20 cellular contexts compared by ENCODE assay signal in genomic region chr6:24838081-24838480, GRCh38. TPM values are rescaled to one million over a fixed set of nuclear protein-coding genes. Genes with fewer than 3 reads are reported as not detected.
DNase-seq lines count a peak whose midpoint lies in the region; ATAC-seq and TF ChIP-seq lines count a peak whose summit lies in the region.
"Had no signal": no experiment of that assay in that cellular context is flagged by ENCODE, and none has a peak within 500 bp of the region (broad histone marks: within the 10 kb centered on the region; RNA-seq: fewer than 3 reads in every experiment).

No MANE protein-coding gene starts in this region.

- no peak for TF ChIP-seq CTCF in WTC11 (IDR thresholded peaks at IDR 0.05)
- no peak for TF ChIP-seq CTCF in fibroblast of the aortic adventitia (IDR thresholded peaks at IDR 0.05; ENCODE audit: insufficient read depth, low read length)

- CTCF ChIA-PET in WTC11 (lab: Charles Lee), result no interaction called here

- peak overlapping the region; percentile 53; the same call in 1 of the 2 replicates for H3K27ac Mint-ChIP-seq in WTC11
- H3K27ac Mint-ChIP-seq: activated T-helper 2 cell treated with anti-CD3 and anti-CD28 coated beads, Interferon-gamma antibody, Interleukin-2, Interleukin-4, amounts not matched to agents 10 μg/mL and 5 μg/mL and 100 μg/mL, durations not matched to agents 14 hours and 24 hours and 36 hours had no signal

- ATAC-seq in left ventricle myocardium superior (peak; percentile 51), WTC11 (no peak), HG03039 (IDR thresholded peaks at IDR 0.05; ENCODE audit: unreplicated experiment) (no peak)
- ATAC-seq: mucosa of descending colon had no signal

- peaks cover 3% of the 10 kb centered on the region; the same call in 1 of the 2 replicates for H3K9me3 Mint-ChIP-seq in WTC11

- no peaks in the 10 kb centered on the region for H3K4me1 Mint-ChIP-seq in WTC11

- H3K4me3 ChIP-seq in fibroblast of the aortic adventitia (ENCODE audit: low read depth, low read length), result no peak overlapping the region
- H3K4me3 ChIP-seq: mucosa of descending colon, right atrium auricular region had no signal

- H3K27me3 Mint-ChIP-seq in WTC11 (ENCODE audit: low read depth), result no peaks in the 10 kb centered on the region

- DNase-seq in left ventricle myocardium superior (no peak), cardiac septum (ENCODE audit: low spot score) (no peak), WTC11 (ENCODE audit: low spot score) (no peak), fibroblast of the aortic adventitia (ENCODE audit: low read depth) (peak; percentile 12), DMS 273 treated with DMSO at 0.1 percent for 48 hours (lab: John Stamatoyannopoulos, UW) (no peak), GM19240 (ENCODE audit: insufficient read length, low spot score) (no peak)
- DNase-seq: activated CD4-positive, alpha-beta T cell treated with anti-CD3 and anti-CD28 coated beads, Interleukin-2, amount 50 U/mL, for 48 hours; anterior cingulate cortex; mucosa of descending colon; NCI-H1092 treated with DMSO at 0.1 percent for 48 hours; NCI-H2081 treated with DMSO at 0.1 percent for 48 hours; NCI-H510A; occipital lobe had no signal

- POLR2A ChIA-PET in WTC11 (lab: Charles Lee), result no interaction called here

- intact Hi-C loops in left ventricle myocardium superior (cut with micrococcal nuclease) (no loop called here), cardiac septum (cut with DNase I) (no loop called here)

- no peak overlapping the region for H3K4me3 Mint-ChIP-seq in WTC11

- peaks cover 6% of the 10 kb centered on the region; the same call in 1 of the 2 replicates for H3K36me3 Mint-ChIP-seq in WTC11

TF ChIP-seq in WTC11, 78 proteins besides CTCF, POLR2A, EP300 and RAD21:
- TF ChIP-seq JAZF1 (CRISPR knock-in tag; IDR thresholded peaks at IDR 0.05) (no peak), GABPB1 (CRISPR knock-in tag; IDR thresholded peaks at IDR 0.05) (no peak), ZNF416 (CRISPR knock-in tag; IDR thresholded peaks at IDR 0.05) (no peak), KAT7 (CRISPR knock-in tag; IDR thresholded peaks at IDR 0.05; ENCODE audit: borderline replicate concordance) (no peak), ESRRA (CRISPR knock-in tag; IDR thresholded peaks at IDR 0.05; ENCODE audit: borderline replicate concordance) (no peak), GTF2I (CRISPR knock-in tag; conservative IDR thresholded peaks at IDR 0.05) (no peak), MYBL2 (CRISPR knock-in tag; IDR thresholded peaks at IDR 0.05) (no peak), MXD4 (CRISPR knock-in tag; IDR thresholded peaks at IDR 0.05; ENCODE audit: borderline replicate concordance) (no peak), SOX15 (CRISPR knock-in tag; IDR thresholded peaks at IDR 0.05) (no peak), JUN (CRISPR knock-in tag; IDR thresholded peaks at IDR 0.05) (no peak), USF2 (CRISPR knock-in tag; IDR thresholded peaks at IDR 0.05) (no peak), ZBTB21 (CRISPR knock-in tag; IDR thresholded peaks at IDR 0.05; ENCODE audit: borderline replicate concordance) (no peak)
- TF ChIP-seq, protein P1, sequence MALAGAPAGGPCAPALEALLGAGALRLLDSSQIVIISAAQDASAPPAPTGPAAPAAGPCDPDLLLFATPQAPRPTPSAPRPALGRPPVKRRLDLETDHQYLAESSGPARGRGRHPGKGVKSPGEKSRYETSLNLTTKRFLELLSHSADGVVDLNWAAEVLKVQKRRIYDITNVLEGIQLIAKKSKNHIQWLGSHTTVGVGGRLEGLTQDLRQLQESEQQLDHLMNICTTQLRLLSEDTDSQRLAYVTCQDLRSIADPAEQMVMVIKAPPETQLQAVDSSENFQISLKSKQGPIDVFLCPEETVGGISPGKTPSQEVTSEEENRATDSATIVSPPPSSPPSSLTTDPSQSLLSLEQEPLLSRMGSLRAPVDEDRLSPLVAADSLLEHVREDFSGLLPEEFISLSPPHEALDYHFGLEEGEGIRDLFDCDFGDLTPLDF (CRISPR knock-in tag; IDR thresholded peaks at IDR 0.05), result no peak
- TF ChIP-seq, protein P2, sequence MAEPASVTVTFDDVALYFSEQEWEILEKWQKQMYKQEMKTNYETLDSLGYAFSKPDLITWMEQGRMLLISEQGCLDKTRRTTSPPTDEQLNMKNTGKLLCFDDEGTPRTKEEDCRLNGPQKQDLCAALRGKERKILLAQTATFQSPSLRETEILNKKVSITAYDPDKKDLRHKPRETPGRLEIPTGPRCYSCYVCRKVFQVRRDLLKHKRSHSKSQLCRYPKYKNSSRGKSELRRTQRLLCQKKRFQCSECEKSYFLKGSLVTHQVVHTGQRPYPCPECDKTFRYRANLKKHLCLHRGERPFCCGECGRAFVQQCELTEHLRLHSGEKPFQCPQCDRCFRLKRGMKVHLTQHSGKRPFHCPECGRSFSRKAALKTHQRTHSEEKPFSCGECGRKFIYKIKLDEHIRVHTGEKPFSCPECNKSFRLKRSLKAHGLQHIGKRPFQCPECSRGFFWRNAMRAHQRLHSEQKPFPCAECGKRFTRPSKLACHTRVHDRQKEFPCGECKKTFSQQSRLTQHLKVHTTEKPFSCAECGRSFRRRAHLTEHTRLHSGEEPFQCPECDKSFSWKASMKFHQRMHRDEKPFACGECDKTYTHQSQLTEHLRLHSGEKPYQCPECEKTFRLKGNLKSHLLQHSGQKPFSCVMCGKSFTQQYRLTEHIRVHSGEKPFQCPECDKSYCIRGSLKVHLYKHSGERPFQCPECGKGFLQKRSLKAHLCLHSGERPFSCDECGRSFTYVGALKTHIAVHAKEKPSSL (CRISPR knock-in tag; conservative IDR thresholded peaks at IDR 0.05), result no peak

RNA-seq across cellular contexts. Expression of gene ARMH2, which starts 39.4 kb away (rescaled TPM):
- total RNA-seq in left ventricle myocardium superior, result not detected
- not detected for total RNA-seq in cardiac septum
- not detected in 3 replicates for total RNA-seq in WTC11 (2021)
- not detected in 2 replicates for total RNA-seq in fibroblast of the aortic adventitia (ENCODE audit: low replicate concordance)
- total RNA-seq: activated T-helper 2 cell treated with anti-CD3 and anti-CD28 coated beads, Interferon-gamma antibody, Interleukin-2, Interleukin-4, amounts not matched to agents 10 μg/mL and 5 μg/mL and 100 μg/mL, durations not matched to agents 14 hours and 24 hours and 36 hours; frontal cortex; HT-29; mucosa of descending colon; occipital lobe; right atrium auricular region; RPMI7951; urinary bladder had no signal
